Comparison of ENCODE assay signal across 28 cellular contexts in genomic region chr2:17630089-17630488, GRCh38.
"Had no signal": no experiment of that assay in that cellular context is flagged by ENCODE, and none has a peak within 500 bp of the region (broad histone marks: within the 10 kb centered on the region; RNA-seq: fewer than 3 reads in every experiment).

No MANE protein-coding gene starts in this region.

- H3K4me3 Mint-ChIP-seq: activated CD4-positive, alpha-beta memory T cell treated with anti-CD3 and anti-CD28 coated beads, Interleukin-2, amount 10 ng/mL, durations not matched to agents 7 days and 5 days; activated CD4-positive, alpha-beta T cell treated with anti-CD3 and anti-CD28 coated beads, Interleukin-2, amount 10 ng/mL, durations not matched to agents 7 days and 5 days; activated naive CD8-positive, alpha-beta T cell; activated T-cell treated with anti-CD3 and anti-CD28 coated beads, Interleukin-2, amount 50 U/mL, for 4 hours; activated T-helper 17 cell treated with anti-CD3 and anti-CD28 coated beads, Interleukin-2, amount 50 U/mL, for 72 hours; central memory CD8-positive, alpha-beta T cell; dendritic cell treated with granulocyte-macrophage colony-stimulating factor and Interleukin-4, amounts not matched to agents 40 ng/mL and 50 ng/mL, for 4 days; WTC11 had no signal

- H3K4me1 Mint-ChIP-seq: activated CD4-positive, alpha-beta memory T cell treated with anti-CD3 and anti-CD28 coated beads, Interleukin-2, amount 10 ng/mL, durations not matched to agents 7 days and 5 days; activated CD4-positive, alpha-beta T cell treated with anti-CD3 and anti-CD28 coated beads, Interleukin-2, amount 10 ng/mL, durations not matched to agents 7 days and 5 days; activated T-helper 17 cell treated with anti-CD3 and anti-CD28 coated beads, Interleukin-2, amount 50 U/mL, for 72 hours; central memory CD8-positive, alpha-beta T cell had no signal

- H3K4me1 ChIP-seq: foreskin keratinocyte, gastrocnemius medialis had no signal

- H3K27me3 Mint-ChIP-seq: activated CD4-positive, alpha-beta memory T cell treated with anti-CD3 and anti-CD28 coated beads, Interleukin-2, amount 10 ng/mL, durations not matched to agents 7 days and 5 days; activated CD4-positive, alpha-beta T cell treated with anti-CD3 and anti-CD28 coated beads, Interleukin-2, amount 10 ng/mL, durations not matched to agents 7 days and 5 days; activated naive CD8-positive, alpha-beta T cell; dendritic cell treated with granulocyte-macrophage colony-stimulating factor and Interleukin-4, amounts not matched to agents 40 ng/mL and 50 ng/mL, for 4 days had no signal

- DNase-seq: activated CD4-positive, alpha-beta memory T cell treated with anti-CD3 and anti-CD28 coated beads, Interleukin-2, amount 10 ng/mL, durations not matched to agents 7 days and 5 days; activated CD4-positive, alpha-beta T cell treated with anti-CD3 and anti-CD28 coated beads for 1 hour; activated CD4-positive, alpha-beta T cell treated with anti-CD3 and anti-CD28 coated beads for 4 hours; activated CD4-positive, alpha-beta T cell treated with anti-CD3 and anti-CD28 coated beads, Interleukin-2, amount 10 ng/mL, durations not matched to agents 7 days and 5 days; activated CD4-positive, alpha-beta T cell treated with anti-CD3 and anti-CD28 coated beads, Interleukin-2, amount 50 U/mL, for 4 hours; activated effector memory CD4-positive, alpha-beta T cell treated with Interleukin-2 at 50 U/mL for 16 hours; activated gamma-delta T cell treated with Interleukin-2 at 50 U/mL for 16 hours; activated naive CD4-positive, alpha-beta T cell treated with anti-CD3 and anti-CD28 coated beads, Interleukin-2, amount 50 U/mL, for 16 hours; activated naive CD4-positive, alpha-beta T cell treated with Interleukin-2 at 50 U/mL for 16 hours; activated T-cell treated with anti-CD3 and anti-CD28 coated beads, Interleukin-2, amount 50 U/mL, for 4 hours; amniotic stem cell; brain microvascular endothelial cell; effector memory CD4-positive, alpha-beta T cell; erythroblast; foreskin keratinocyte; gastrocnemius medialis; glutamatergic neuron; heart left ventricle; T-helper 2 cell had no signal

- H3K36me3 Mint-ChIP-seq: activated naive CD8-positive, alpha-beta T cell had no signal

- H3K9me3 Mint-ChIP-seq: activated CD4-positive, alpha-beta memory T cell treated with anti-CD3 and anti-CD28 coated beads, Interleukin-2, amount 10 ng/mL, durations not matched to agents 7 days and 5 days; activated CD4-positive, alpha-beta T cell treated with anti-CD3 and anti-CD28 coated beads, Interleukin-2, amount 10 ng/mL, durations not matched to agents 7 days and 5 days; activated T-cell treated with anti-CD3 and anti-CD28 coated beads, Interleukin-2, amount 50 U/mL, for 4 hours; activated T-helper 17 cell treated with anti-CD3 and anti-CD28 coated beads, Interleukin-2, amount 50 U/mL, for 72 hours; central memory CD8-positive, alpha-beta T cell had no signal

- H3K27ac Mint-ChIP-seq: activated CD4-positive, alpha-beta memory T cell treated with anti-CD3 and anti-CD28 coated beads, Interleukin-2, amount 10 ng/mL, durations not matched to agents 7 days and 5 days; activated CD4-positive, alpha-beta T cell treated with anti-CD3 and anti-CD28 coated beads, Interleukin-2, amount 10 ng/mL, durations not matched to agents 7 days and 5 days; activated naive CD8-positive, alpha-beta T cell; activated T-helper 17 cell treated with anti-CD3 and anti-CD28 coated beads, Interleukin-2, amount 50 U/mL, for 72 hours; dendritic cell treated with granulocyte-macrophage colony-stimulating factor and Interleukin-4, amounts not matched to agents 40 ng/mL and 50 ng/mL, for 4 days; WTC11 had no signal

- ATAC-seq: activated T-cell treated with anti-CD3 and anti-CD28 coated beads, Interleukin-2, amount 50 U/mL, for 4 hours; activated T-helper 17 cell treated with anti-CD3 and anti-CD28 coated beads, Interleukin-2, amount 50 U/mL, for 72 hours; foreskin keratinocyte; gastrocnemius medialis; heart left ventricle; WTC11 had no signal

- H3K27ac ChIP-seq: brain microvascular endothelial cell, coronary artery, esophagus muscularis mucosa, foreskin keratinocyte, gastrocnemius medialis, heart left ventricle, VCaP had no signal

- H3K27me3 ChIP-seq: brain microvascular endothelial cell, dorsolateral prefrontal cortex, esophagus muscularis mucosa, foreskin keratinocyte, gastrocnemius medialis, heart left ventricle had no signal

- H3K9me3 ChIP-seq: esophagus muscularis mucosa, gastrocnemius medialis had no signal

- H3K36me3 ChIP-seq: brain microvascular endothelial cell, esophagus muscularis mucosa, gastrocnemius medialis, heart left ventricle had no signal

- H3K4me3 ChIP-seq: coronary artery, dorsolateral prefrontal cortex, esophagus muscularis mucosa, gastrocnemius medialis, heart left ventricle had no signal
